ENCODE assay signal across 8 cellular contexts in genomic region chr2:25339791-25340339, GRCh38. TPM values are rescaled to one million over a fixed set of nuclear protein-coding genes. Genes with fewer than 3 reads are reported as not detected.
DNase-seq lines count a peak whose midpoint lies in the region; ATAC-seq and TF ChIP-seq lines count a peak whose summit lies in the region.

No MANE protein-coding gene starts in this region.

- H3K27ac ChIP-seq in HUES6 (ENCODE audit: low read depth, low read length), result no peak overlapping the region
- peak overlapping the region; percentile 67 to 88 (median 82) for H3K27ac ChIP-seq in stomach

- WGBS in stomach, 5 donors, result 19 to 44% (median 36%) methylated on average over 14 to 26 of the region's 26 CpGs

- H3K36me3 ChIP-seq in HUES6 (ENCODE audit: control insufficient read depth, insufficient read depth, low read length) (no peaks in the 10 kb centered on the region), adipocyte (ENCODE audit: control insufficient read depth, insufficient read depth, low read length, severe bottlenecking) (no peaks in the 10 kb centered on the region), stomach (no peaks in the 10 kb centered on the region)

- TF ChIP-seq POLR2A in stomach (IDR thresholded peaks at IDR 0.05), result no peak

- DNase-seq in AG09309 (ENCODE audit: low read depth) (no peak), adipocyte (ENCODE audit: low read depth) (peak; percentile 17), iPS-NIHi7 (ENCODE audit: extremely low spot score) (peak; percentile 55), stomach (peak; percentile 51), glomerular visceral epithelial cell (ENCODE audit: extremely low spot score) (no peak), GM19240 (ENCODE audit: insufficient read length, low spot score) (no peak)

- no peak for ATAC-seq in GM18867 (IDR thresholded peaks at IDR 0.05; ENCODE audit: unreplicated experiment)

- H3K9me3 ChIP-seq in HUES6 (ENCODE audit: control insufficient read depth, insufficient read depth, low read depth, low read length) (no peaks in the 10 kb centered on the region), adipocyte (ENCODE audit: control insufficient read depth, low read length) (no peaks in the 10 kb centered on the region), stomach (no peaks in the 10 kb centered on the region)

- H3K9ac ChIP-seq in HUES6 (ENCODE audit: low read length), result no peak overlapping the region
- H3K9ac ChIP-seq in adipocyte (ENCODE audit: low read length), result no peak overlapping the region

- peaks cover 28% of the 10 kb centered on the region for H3K27me3 ChIP-seq in HUES6 (ENCODE audit: control insufficient read depth, insufficient read depth, low read length)
- H3K27me3 ChIP-seq in adipocyte (replicated peaks; ENCODE audit: control insufficient read depth, insufficient read depth, low read length), result no peaks in the 10 kb centered on the region
- H3K27me3 ChIP-seq in stomach, result no peaks in the 10 kb centered on the region

- H3K4me1 ChIP-seq in HUES6 (ENCODE audit: control insufficient read depth, insufficient read depth, low read length) (peaks cover 40% of the 10 kb centered on the region), adipocyte (ENCODE audit: control insufficient read depth, insufficient read depth, low read length) (no peaks in the 10 kb centered on the region), stomach (peaks cover 33 to 68% (median 52%) of the 10 kb centered on the region in 4 donors)

- peak overlapping the region; percentile 56 for H3K4me3 ChIP-seq in AG09309 (ENCODE audit: control insufficient read depth, low read depth, low read length)
- H3K4me3 ChIP-seq in HUES6 (ENCODE audit: low read depth, low read length), result peak overlapping the region; percentile 67
- peak overlapping the region; percentile 78 for H3K4me3 ChIP-seq in adipocyte (ENCODE audit: low read length)
- peak overlapping the region; percentile 73 to 96 (median 80) for H3K4me3 ChIP-seq in stomach

- TF ChIP-seq CTCF in AG09309 (IDR thresholded peaks at IDR 0.05; ENCODE audit: control insufficient read depth, insufficient read depth, low read depth, low read length, missing control alignments) (no peak), stomach (IDR thresholded peaks at IDR 0.05) (no peak)

- no peak for TF ChIP-seq EP300 in stomach (IDR thresholded peaks at IDR 0.05)

- intact Hi-C loops in stomach (cut with DNase I; ENCODE audit: low total_unique reads), result no loop called here

RNA-seq across cellular contexts. Expression of gene DNMT3A, which starts 1.9 kb away (rescaled TPM):
- total RNA-seq in stomach, result 10 to 100 TPM in 4 of 5 donors, 1 to 10 TPM in 1; 6.4 to 47.4 (median 21.9) TPM
- polyA plus RNA-seq in stomach, result 10 to 100 TPM in 1 of 3 donors, 1 to 10 TPM in 2; 3.4 to 10.1 (median 5.1) TPM

Comparison
In these comparisons a context has a peak if more than half of its experiments do, and no peak if none do; other contexts are left out.
1. DNase-seq: peak in adipocyte (single experiment), iPS-NIHi7 (single experiment) and stomach (single experiment); none in AG09309 (single experiment), glomerular visceral epithelial cell (single experiment) and GM19240 (single experiment).
2. Peak in every context shown above with its lines, with median percentiles within 50 percentile points of each other: H3K4me3 ChIP-seq.